In genomic region chr16:4525634-4526277, GRCh38 we compare ENCODE assay signal across 25 cellular contexts. TPM values are rescaled to one million over a fixed set of nuclear protein-coding genes. Genes with fewer than 3 reads are reported as not detected.
DNase-seq lines count a peak whose midpoint lies in the region; ATAC-seq and TF ChIP-seq lines count a peak whose summit lies in the region.
"Had no signal": no experiment of that assay in that cellular context is flagged by ENCODE, and none has a peak within 500 bp of the region (broad histone marks: within the 10 kb centered on the region; RNA-seq: fewer than 3 reads in every experiment).

No MANE protein-coding gene starts in this region.

- ATAC-seq in Right ventricle myocardium superior (ENCODE audit: poor library complexity) = no peak
- ATAC-seq: activated naive CD4-positive, alpha-beta T cell treated with anti-CD3 and anti-CD28 coated beads, Interleukin-2, amount 50 U/mL, for 72 hours; GM12878; natural killer cell treated with Interleukin-12 subunit alpha and Interleukin-12 subunit beta and Interleukin-15 and Interleukin-18, amount 100 ng/mL, for 72 hours; WTC11 had no signal

- H3K27ac ChIP-seq in left ventricle myocardium inferior (replicated peaks) = peak overlapping the region; percentile 75
- peak overlapping the region; percentile 76 for H3K27ac ChIP-seq in angular gyrus (ENCODE audit: low read depth, low read length)
- peak overlapping the region; percentile 17 for H3K27ac ChIP-seq in layer of hippocampus (ENCODE audit: low read depth, low read length)
- peak overlapping the region; percentile 79 for H3K27ac ChIP-seq in temporal lobe (ENCODE audit: low read depth, low read length)
- H3K27ac ChIP-seq: right atrium auricular region had no signal

- no peaks in the 10 kb centered on the region for H3K36me3 ChIP-seq in left ventricle myocardium inferior
- H3K36me3 ChIP-seq: right atrium auricular region had no signal

- H3K27me3 ChIP-seq in left ventricle myocardium inferior (ENCODE audit: low read depth) (no peaks in the 10 kb centered on the region), layer of hippocampus (ENCODE audit: control insufficient read depth, insufficient read depth, low read length) (no peaks in the 10 kb centered on the region)
- H3K27me3 ChIP-seq: right atrium auricular region had no signal

- H3K4me3 ChIP-seq in left ventricle myocardium inferior = no peak overlapping the region
- H3K4me3 ChIP-seq: GM12878, lung, mucosa of descending colon, right atrium auricular region had no signal

- DNase-seq in left ventricle myocardium inferior (no peak), Right ventricle myocardium superior (no peak), AG08396 (ENCODE audit: low spot score) (no peak), GOT3 (lab: John Stamatoyannopoulos, UW) (no peak)
- DNase-seq: activated CD4-positive, alpha-beta T cell treated with anti-CD3 and anti-CD28 coated beads, Interleukin-2, amount 50 U/mL, for 1 hour; central memory CD4-positive, alpha-beta T cell; NCI-H524; NK-92 treated with Interleukin-12 subunit alpha and Interleukin-12 subunit beta, amount 100 ng/mL, for 24 hours; SIG-M5; stimulated activated CD4-positive, alpha-beta T cell treated with anti-CD3 and anti-CD28 coated beads, Interleukin-2, amount 100 ng/mL, for 48 hours; SW 1271; T1000 had no signal

- intact Hi-C loops in left ventricle myocardium inferior (cut with micrococcal nuclease) (loop anchor here (10.0 kb wide), 1 partner anchor 89 kb away; the partner anchor contains the start of gene UBALD1), Right ventricle myocardium superior (cut with DNase I) (no loop called here)

- TF ChIP-seq CTCF in left ventricle myocardium inferior (IDR thresholded peaks at IDR 0.05; ENCODE audit: borderline replicate concordance) = no peak

- H3K9me3 ChIP-seq in left ventricle myocardium inferior (replicated peaks) = no peaks in the 10 kb centered on the region
- H3K9me3 ChIP-seq: mucosa of descending colon, right atrium auricular region had no signal

- H3K4me1 ChIP-seq in left ventricle myocardium inferior = peaks cover 75% of the 10 kb centered on the region

RNA-seq across cellular contexts. Expression of gene CDIP1, which starts 12.8 kb away (rescaled TPM):
- total RNA-seq in left ventricle myocardium inferior = 48.5 TPM
- total RNA-seq in Right ventricle myocardium superior = 45.2 TPM
- total RNA-seq in temporal lobe = 10.8 TPM

RNA-seq across cellular contexts. Expression of gene C16orf96, which starts 30.4 kb away (rescaled TPM):
- 0.08 TPM for total RNA-seq in left ventricle myocardium inferior
- total RNA-seq in Right ventricle myocardium superior = 0.11 TPM
- total RNA-seq in temporal lobe = 0.25 TPM
- total RNA-seq: activated T-helper 1 cell treated with anti-CD3 and anti-CD28 coated beads, Interleukin-12 subunit alpha, Interleukin-12 subunit beta, Interleukin-2, Interleukin-4 antibody, amounts not matched to agents 30 ng/mL and 10 ng/mL and 1 ng/mL, durations not matched to agents 14 hours and 24 hours and 36 hours; glomerular endothelial cell; mucosa of descending colon; natural killer cell treated with Interleukin-12 subunit alpha and Interleukin-12 subunit beta and Interleukin-15 and Interleukin-18, amount 100 ng/mL, for 72 hours; ureter had no signal

RNA-seq across cellular contexts. Expression of gene HMOX2, which starts 49.6 kb away (rescaled TPM):
- total RNA-seq in left ventricle myocardium inferior (115 TPM), Right ventricle myocardium superior (125 TPM), temporal lobe (30.0 TPM)

RNA-seq across cellular contexts. Expression of gene NMRAL1, which starts 51.3 kb away (rescaled TPM):
- total RNA-seq in left ventricle myocardium inferior (21.9 TPM), Right ventricle myocardium superior (24.9 TPM), temporal lobe (39.1 TPM)

Comparison
In these comparisons a context has a peak if more than half of its experiments do, and no peak if none do; other contexts are left out.
1. H3K27ac ChIP-seq: peak in every context shown above with its lines; median percentile 79 in temporal lobe; 76 in angular gyrus; 75 in left ventricle myocardium inferior; 17 in layer of hippocampus.